In the genomic region with DNA sequence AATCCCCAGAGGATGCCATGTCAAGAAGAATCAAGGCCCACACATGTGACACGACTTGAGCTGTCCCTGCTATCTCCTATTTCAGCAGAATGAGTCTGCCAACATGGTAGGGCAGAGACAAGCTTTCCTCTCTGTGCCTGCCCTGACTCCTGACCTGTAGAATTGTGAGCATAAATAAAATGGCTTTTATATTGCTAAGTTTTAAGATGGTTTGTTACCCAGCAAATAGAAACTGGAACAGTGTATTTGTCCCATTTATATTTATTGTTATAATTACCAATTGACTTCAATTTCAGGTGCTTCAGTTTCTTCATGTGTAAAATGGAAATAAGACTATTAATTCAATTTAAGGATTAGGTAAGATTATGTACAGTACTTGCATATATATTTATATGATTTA, we compare ENCODE assay signal across 37 cellular contexts.
"Had no signal": no experiment of that assay in that cellular context is flagged by ENCODE, and none has a peak within 500 bp of the region (broad histone marks: within the 10 kb centered on the region; RNA-seq: fewer than 3 reads in every experiment).

No MANE protein-coding gene starts in this region.

- DNase-seq: activated CD4-positive, alpha-beta memory T cell treated with anti-CD3 and anti-CD28 coated beads, Interleukin-2, amount 10 ng/mL, durations not matched to agents 7 days and 5 days; activated CD4-positive, alpha-beta T cell treated with anti-CD3 and anti-CD28 coated beads for 1 hour; activated CD4-positive, alpha-beta T cell treated with anti-CD3 and anti-CD28 coated beads for 36 hours; activated CD4-positive, alpha-beta T cell treated with anti-CD3 and anti-CD28 coated beads for 48 hours; activated CD4-positive, alpha-beta T cell treated with anti-CD3 and anti-CD28 coated beads, Interleukin-2, amount 10 ng/mL, durations not matched to agents 7 days and 5 days; activated CD4-positive, alpha-beta T cell treated with anti-CD3 and anti-CD28 coated beads, Interleukin-2, amount 50 U/mL, for 48 hours; activated CD4-positive, CD25-positive, alpha-beta regulatory T cell; activated CD8-positive, alpha-beta memory T cell treated with anti-CD3 and anti-CD28 coated beads for 24 hours; activated CD8-positive, alpha-beta memory T cell treated with anti-CD3 and anti-CD28 coated beads, Interleukin-2, amount 10 ng/mL, durations not matched to agents 7 days and 5 days; activated CD8-positive, alpha-beta memory T cell treated with anti-CD3 and anti-CD28 coated beads, Interleukin-2, amount 50 U/mL, for 48 hours; activated CD8-positive, alpha-beta T cell treated with anti-CD3 and anti-CD28 coated beads, Interleukin-2, amount 10 ng/mL, durations not matched to agents 7 days and 5 days; activated effector memory CD4-positive, alpha-beta T cell treated with Interleukin-2 at 50 U/mL for 16 hours; activated gamma-delta T cell; activated naive CD4-positive, alpha-beta T cell treated with anti-CD3 and anti-CD28 coated beads, Interleukin-2, amount 10 ng/mL, durations not matched to agents 7 days and 5 days; activated naive CD4-positive, alpha-beta T cell treated with Interleukin-2 at 50 U/mL for 16 hours; activated naive CD8-positive, alpha-beta T cell treated with anti-CD3 and anti-CD28 coated beads, Interleukin-2, amount 10 ng/mL, durations not matched to agents 7 days and 5 days; activated naive CD8-positive, alpha-beta T cell treated with anti-CD3 and anti-CD28 coated beads, Interleukin-2, amount 50 U/mL, for 24 hours; activated T-cell treated with anti-CD3 and anti-CD28 coated beads, Interleukin-2, amount 50 U/mL, for 24 hours; activated T-cell treated with anti-CD3 and anti-CD28 coated beads, Interleukin-2, amount 50 U/mL, for 48 hours; amygdala; anterior cingulate cortex; caudate nucleus; T-helper 2 cell; T-helper 9 cell; WERI-Rb-1 had no signal

- H3K4me1 ChIP-seq: ascending aorta had no signal

- H3K27ac ChIP-seq: ascending aorta, cardiac muscle cell, WERI-Rb-1 had no signal

- H3K4me3 ChIP-seq: ascending aorta, cardiac muscle cell had no signal

- FAIRE-seq: bronchial epithelial cell had no signal

- H3K36me3 Mint-ChIP-seq: activated CD8-positive, alpha-beta memory T cell treated with anti-CD3 and anti-CD28 coated beads, Interleukin-2, amount 10 ng/mL, durations not matched to agents 7 days and 5 days; brain had no signal

- H3K27ac Mint-ChIP-seq: activated CD4-positive, alpha-beta memory T cell treated with anti-CD3 and anti-CD28 coated beads, Interleukin-2, amount 10 ng/mL, durations not matched to agents 7 days and 5 days; activated CD4-positive, alpha-beta T cell treated with anti-CD3 and anti-CD28 coated beads for 36 hours; activated CD4-positive, alpha-beta T cell treated with anti-CD3 and anti-CD28 coated beads, Interleukin-2, amount 10 ng/mL, durations not matched to agents 7 days and 5 days; activated CD8-positive, alpha-beta memory T cell treated with anti-CD3 and anti-CD28 coated beads, Interleukin-2, amount 10 ng/mL, durations not matched to agents 7 days and 5 days; activated CD8-positive, alpha-beta T cell treated with anti-CD3 and anti-CD28 coated beads, Interleukin-2, amount 10 ng/mL, durations not matched to agents 7 days and 5 days; activated naive CD4-positive, alpha-beta T cell treated with anti-CD3 and anti-CD28 coated beads, Interleukin-2, amount 10 ng/mL, durations not matched to agents 7 days and 5 days; activated naive CD4-positive, alpha-beta T cell treated with anti-CD3 and anti-CD28 coated beads, Interleukin-2, amount 50 U/mL, for 24 hours; activated naive CD8-positive, alpha-beta T cell; activated naive CD8-positive, alpha-beta T cell treated with anti-CD3 and anti-CD28 coated beads, Interleukin-2, amount 10 ng/mL, durations not matched to agents 7 days and 5 days; activated naive CD8-positive, alpha-beta T cell treated with anti-CD3 and anti-CD28 coated beads, Interleukin-2, amount 50 U/mL, for 24 hours; activated T-cell treated with anti-CD3 and anti-CD28 coated beads, Interleukin-2, amount 50 U/mL, for 24 hours; activated T-helper 2 cell treated with anti-CD3 and anti-CD28 coated beads, Interferon-gamma antibody, Interleukin-2, Interleukin-4, amounts not matched to agents 10 μg/mL and 5 μg/mL and 100 μg/mL, durations not matched to agents 14 hours and 24 hours and 36 hours; brain; T-helper 1 cell treated with Interleukin-12 subunit alpha and Interleukin-12 subunit beta and Interleukin-4 antibody, amounts not matched to agents 30 μg/mL and 1 μg/mL, for 36 hours; T-helper 2 cell treated with Interferon-gamma antibody and Interleukin-4, amounts not matched to agents 5 μg/mL and 100 μg/mL, for 36 hours; WTC11 had no signal

- H3K4me1 Mint-ChIP-seq: activated CD4-positive, alpha-beta memory T cell treated with anti-CD3 and anti-CD28 coated beads, Interleukin-2, amount 10 ng/mL, durations not matched to agents 7 days and 5 days; activated CD4-positive, alpha-beta T cell treated with anti-CD3 and anti-CD28 coated beads for 36 hours; activated naive CD4-positive, alpha-beta T cell treated with anti-CD3 and anti-CD28 coated beads, Interleukin-2, amount 50 U/mL, for 24 hours; activated naive CD8-positive, alpha-beta T cell treated with anti-CD3 and anti-CD28 coated beads, Interleukin-2, amount 50 U/mL, for 24 hours; brain; central memory CD8-positive, alpha-beta T cell; WTC11 had no signal

- H3K27me3 Mint-ChIP-seq: activated CD4-positive, alpha-beta T cell treated with anti-CD3 and anti-CD28 coated beads for 36 hours; activated naive CD4-positive, alpha-beta T cell treated with anti-CD3 and anti-CD28 coated beads, Interleukin-2, amount 50 U/mL, for 24 hours; activated naive CD8-positive, alpha-beta T cell; activated naive CD8-positive, alpha-beta T cell treated with anti-CD3 and anti-CD28 coated beads, Interleukin-2, amount 50 U/mL, for 24 hours; activated T-cell treated with anti-CD3 and anti-CD28 coated beads, Interleukin-2, amount 50 U/mL, for 24 hours; brain had no signal

- H3K4me3 Mint-ChIP-seq: activated CD4-positive, alpha-beta memory T cell treated with anti-CD3 and anti-CD28 coated beads, Interleukin-2, amount 10 ng/mL, durations not matched to agents 7 days and 5 days; activated CD4-positive, alpha-beta T cell treated with anti-CD3 and anti-CD28 coated beads for 36 hours; activated CD4-positive, alpha-beta T cell treated with anti-CD3 and anti-CD28 coated beads, Interleukin-2, amount 10 ng/mL, durations not matched to agents 7 days and 5 days; activated CD8-positive, alpha-beta memory T cell treated with anti-CD3 and anti-CD28 coated beads, Interleukin-2, amount 10 ng/mL, durations not matched to agents 7 days and 5 days; activated CD8-positive, alpha-beta T cell treated with anti-CD3 and anti-CD28 coated beads, Interleukin-2, amount 10 ng/mL, durations not matched to agents 7 days and 5 days; activated naive CD4-positive, alpha-beta T cell treated with anti-CD3 and anti-CD28 coated beads, Interleukin-2, amount 10 ng/mL, durations not matched to agents 7 days and 5 days; activated naive CD4-positive, alpha-beta T cell treated with anti-CD3 and anti-CD28 coated beads, Interleukin-2, amount 50 U/mL, for 24 hours; activated naive CD8-positive, alpha-beta T cell; activated naive CD8-positive, alpha-beta T cell treated with anti-CD3 and anti-CD28 coated beads, Interleukin-2, amount 10 ng/mL, durations not matched to agents 7 days and 5 days; activated naive CD8-positive, alpha-beta T cell treated with anti-CD3 and anti-CD28 coated beads, Interleukin-2, amount 50 U/mL, for 24 hours; activated T-cell treated with anti-CD3 and anti-CD28 coated beads, Interleukin-2, amount 50 U/mL, for 24 hours; brain; central memory CD8-positive, alpha-beta T cell; T-helper 1 cell treated with Interleukin-12 subunit alpha and Interleukin-12 subunit beta and Interleukin-4 antibody, amounts not matched to agents 30 μg/mL and 1 μg/mL, for 36 hours; T-helper 2 cell treated with Interferon-gamma antibody and Interleukin-4, amounts not matched to agents 5 μg/mL and 100 μg/mL, for 36 hours; WTC11 had no signal

- H3K36me3 ChIP-seq: ascending aorta, cardiac muscle cell, WERI-Rb-1 had no signal

- H3K27me3 ChIP-seq: ascending aorta, cardiac muscle cell had no signal

- ATAC-seq: activated CD4-positive, alpha-beta T cell treated with anti-CD3 and anti-CD28 coated beads for 36 hours; activated CD4-positive, CD25-positive, alpha-beta regulatory T cell treated with anti-CD3 and anti-CD28 coated beads, Interleukin-2, amount 50 U/mL, for 24 hours; activated CD8-positive, alpha-beta memory T cell treated with anti-CD3 and anti-CD28 coated beads, Interleukin-2, amount 10 ng/mL, durations not matched to agents 7 days and 5 days; activated CD8-positive, alpha-beta T cell treated with anti-CD3 and anti-CD28 coated beads, Interleukin-2, amount 10 ng/mL, durations not matched to agents 7 days and 5 days; activated naive CD8-positive, alpha-beta T cell treated with anti-CD3 and anti-CD28 coated beads, Interleukin-2, amount 50 U/mL, for 24 hours; WTC11 had no signal
